In the genomic region with DNA sequence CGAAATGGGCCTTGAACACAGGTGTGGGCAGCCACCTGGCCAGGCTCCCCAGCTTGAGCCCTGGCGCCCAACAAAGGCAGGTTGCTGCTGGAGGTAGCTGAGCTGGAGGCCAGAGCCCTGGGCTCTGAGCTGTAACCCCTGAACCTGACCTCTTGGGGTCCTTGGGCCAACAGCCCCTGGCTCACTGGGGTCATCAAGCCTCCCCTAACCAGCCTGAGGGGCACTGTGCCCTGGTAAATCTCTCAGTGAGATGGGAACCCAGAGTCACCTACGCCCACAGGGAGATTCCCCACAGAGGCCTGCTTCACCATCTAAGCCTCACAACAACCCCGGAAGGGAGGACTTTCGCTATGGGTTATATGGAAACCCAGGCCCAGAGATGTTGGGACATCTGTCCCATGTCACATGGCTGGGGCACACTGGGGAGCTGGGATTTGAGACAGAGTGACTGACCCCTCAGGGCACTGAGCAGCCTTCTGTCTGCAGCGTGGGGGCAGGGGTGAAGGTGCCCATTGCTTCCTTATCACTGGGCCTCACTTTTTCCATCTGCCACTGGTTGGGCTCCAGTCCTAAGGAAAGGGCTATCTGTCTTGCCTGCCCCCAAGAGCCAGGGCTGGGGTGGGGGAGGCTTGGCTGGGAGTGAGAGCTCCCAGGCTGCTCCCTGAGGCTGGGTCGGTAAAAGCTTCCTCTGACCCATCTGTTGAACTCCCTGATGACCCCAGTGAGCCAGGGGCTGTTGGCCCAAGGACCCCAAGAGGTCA, we compare ENCODE assay signal across 10 cellular contexts. TPM values are rescaled to one million over a fixed set of nuclear protein-coding genes. Genes with fewer than 3 reads are reported as not detected.
DNase-seq lines count a peak whose midpoint lies in the region; ATAC-seq lines count a peak whose summit lies in the region.
"Had no signal": no experiment of that assay in that cellular context is flagged by ENCODE, and none has a peak within 500 bp of the region (broad histone marks: within the 10 kb centered on the region; RNA-seq: fewer than 3 reads in every experiment).

No MANE protein-coding gene starts in this region.

- peak overlapping the region; percentile 80 for H3K4me3 Mint-ChIP-seq in activated CD8-positive, alpha-beta T cell treated with anti-CD3 and anti-CD28 coated beads, Interleukin-2, amount 10 ng/mL, durations not matched to agents 7 days and 5 days

- H3K27ac Mint-ChIP-seq in activated CD8-positive, alpha-beta T cell treated with anti-CD3 and anti-CD28 coated beads, Interleukin-2, amount 10 ng/mL, durations not matched to agents 7 days and 5 days: peak overlapping the region; percentile 97

- no peaks in the 10 kb centered on the region for H3K36me3 ChIP-seq in thymus (ENCODE audit: control insufficient read depth, insufficient read depth)

- ATAC-seq in activated CD8-positive, alpha-beta T cell treated with anti-CD3 and anti-CD28 coated beads, Interleukin-2, amount 10 ng/mL, durations not matched to agents 7 days and 5 days: no peak
- ATAC-seq in left lobe of liver (peak; percentile 6), GM18907 (IDR thresholded peaks at IDR 0.05; ENCODE audit: unreplicated experiment) (no peak), HG02840 (IDR thresholded peaks at IDR 0.05; ENCODE audit: low FRiP score, unreplicated experiment) (no peak)
- ATAC-seq: A549 had no signal

- no peaks in the 10 kb centered on the region for H3K9me3 ChIP-seq in thymus (ENCODE audit: control insufficient read depth)
- H3K9me3 ChIP-seq: A549 had no signal

- DNase-seq in activated effector memory CD4-positive, alpha-beta T cell treated with anti-CD3 and anti-CD28 coated beads, Interleukin-2, amount 50 U/mL, for 16 hours: peak; percentile 83
- DNase-seq in activated effector memory CD4-positive, alpha-beta T cell treated with Interleukin-2 at 50 U/mL for 16 hours: no peak
- DNase-seq in activated CD8-positive, alpha-beta T cell treated with anti-CD3 and anti-CD28 coated beads, Interleukin-2, amount 10 ng/mL, durations not matched to agents 7 days and 5 days: no peak
- no peak for DNase-seq in left lobe of liver (ENCODE audit: low spot score)
- DNase-seq in G401 (ENCODE audit: low spot score): no peak
- DNase-seq: NCI-H446 had no signal

- no peaks in the 10 kb centered on the region for H3K27me3 ChIP-seq in thymus (ENCODE audit: control insufficient read depth, insufficient read depth)

- peaks cover 26% of the 10 kb centered on the region for H3K36me3 Mint-ChIP-seq in activated CD8-positive, alpha-beta T cell treated with anti-CD3 and anti-CD28 coated beads, Interleukin-2, amount 10 ng/mL, durations not matched to agents 7 days and 5 days (ENCODE audit: low read depth)

- peaks cover 84% of the 10 kb centered on the region for H3K4me1 Mint-ChIP-seq in activated CD8-positive, alpha-beta T cell treated with anti-CD3 and anti-CD28 coated beads, Interleukin-2, amount 10 ng/mL, durations not matched to agents 7 days and 5 days (ENCODE audit: low read depth)

- peak overlapping the region; percentile 98 for H3K27ac ChIP-seq in thymus (ENCODE audit: low read depth)
- H3K27ac ChIP-seq: A549 had no signal

- POLR2A ChIA-PET in activated CD8-positive, alpha-beta T cell treated with anti-CD3 and anti-CD28 coated beads, Interleukin-2, amount 10 ng/mL, durations not matched to agents 7 days and 5 days (lab: Charles Lee): interaction anchor here (1.5 to 3.7 kb wide), 2 partner anchors 10 to 56 kb away, joined by 8 to 18 read pairs; no protein-coding TSS in a partner anchor

- in situ Hi-C loops in G401 (cut with HindIII; ENCODE audit: low sequenced_read_pairs): no loop called here

- H3K4me3 ChIP-seq in thymus (ENCODE audit: low read length): peak overlapping the region; percentile 56
- H3K4me3 ChIP-seq: A549 had no signal

- H3K9me3 Mint-ChIP-seq in activated CD8-positive, alpha-beta T cell treated with anti-CD3 and anti-CD28 coated beads, Interleukin-2, amount 10 ng/mL, durations not matched to agents 7 days and 5 days (ENCODE audit: insufficient read depth): no peaks in the 10 kb centered on the region

- CTCF ChIA-PET in activated CD8-positive, alpha-beta T cell treated with anti-CD3 and anti-CD28 coated beads, Interleukin-2, amount 10 ng/mL, durations not matched to agents 7 days and 5 days (lab: Charles Lee): interaction anchor here (2.6 to 6.8 kb wide), 2 partner anchors 19 to 30 kb away, joined by 9 to 41 read pairs; no protein-coding TSS in a partner anchor

- peaks cover 55% of the 10 kb centered on the region for H3K4me1 ChIP-seq in thymus (ENCODE audit: control insufficient read depth, insufficient read depth, low read length)
- H3K4me1 ChIP-seq: A549 had no signal

- WGBS in thymus: 86% methylated on average over 7 of the region's 7 CpGs

- H3K27me3 Mint-ChIP-seq in activated CD8-positive, alpha-beta T cell treated with anti-CD3 and anti-CD28 coated beads, Interleukin-2, amount 10 ng/mL, durations not matched to agents 7 days and 5 days (ENCODE audit: low read depth): no peaks in the 10 kb centered on the region

RNA-seq across cellular contexts. Expression of gene IQSEC1, which starts 59.1 kb away (rescaled TPM):
- 10 to 100 TPM; 47.8 to 53.8 TPM for total RNA-seq in activated CD8-positive, alpha-beta T cell treated with anti-CD3 and anti-CD28 coated beads, Interleukin-2, amount 10 ng/mL, durations not matched to agents 7 days and 5 days
- 58.7 TPM for total RNA-seq in left lobe of liver
- polyA plus RNA-seq in thymus: 21.9 TPM
- total RNA-seq in G401 (2014; rRNA removed; shearing (Covaris generic)): 6.5 and 10.7 TPM in 2 replicates
